Comparison of ENCODE assay signal across 2 cellular contexts in the genomic region with DNA sequence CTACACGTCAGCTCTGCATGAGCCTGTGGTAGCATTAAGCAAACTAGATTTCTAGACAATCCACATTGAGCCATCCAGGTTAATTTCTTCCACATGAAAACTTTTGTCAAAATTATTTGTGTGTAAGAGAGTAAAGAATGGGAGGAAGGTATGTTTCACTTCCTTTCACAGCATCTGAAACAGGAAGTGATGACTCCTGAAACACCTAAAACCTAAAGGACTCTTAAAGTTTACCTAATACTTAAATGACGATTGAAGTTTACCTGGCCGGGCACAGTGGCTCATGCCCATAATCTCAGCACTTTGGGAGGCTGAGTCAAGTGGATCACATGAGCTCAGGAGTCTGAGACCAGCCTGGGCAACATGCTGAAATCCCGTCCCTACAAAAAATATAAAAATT.
TF ChIP-seq lines count a peak whose summit lies in the region.

No MANE protein-coding gene starts in this region.

TF ChIP-seq in GM23338, 12 proteins besides CTCF, POLR2A, EP300 and RAD21 (continued from another document):
- TF ChIP-seq, protein P1, sequence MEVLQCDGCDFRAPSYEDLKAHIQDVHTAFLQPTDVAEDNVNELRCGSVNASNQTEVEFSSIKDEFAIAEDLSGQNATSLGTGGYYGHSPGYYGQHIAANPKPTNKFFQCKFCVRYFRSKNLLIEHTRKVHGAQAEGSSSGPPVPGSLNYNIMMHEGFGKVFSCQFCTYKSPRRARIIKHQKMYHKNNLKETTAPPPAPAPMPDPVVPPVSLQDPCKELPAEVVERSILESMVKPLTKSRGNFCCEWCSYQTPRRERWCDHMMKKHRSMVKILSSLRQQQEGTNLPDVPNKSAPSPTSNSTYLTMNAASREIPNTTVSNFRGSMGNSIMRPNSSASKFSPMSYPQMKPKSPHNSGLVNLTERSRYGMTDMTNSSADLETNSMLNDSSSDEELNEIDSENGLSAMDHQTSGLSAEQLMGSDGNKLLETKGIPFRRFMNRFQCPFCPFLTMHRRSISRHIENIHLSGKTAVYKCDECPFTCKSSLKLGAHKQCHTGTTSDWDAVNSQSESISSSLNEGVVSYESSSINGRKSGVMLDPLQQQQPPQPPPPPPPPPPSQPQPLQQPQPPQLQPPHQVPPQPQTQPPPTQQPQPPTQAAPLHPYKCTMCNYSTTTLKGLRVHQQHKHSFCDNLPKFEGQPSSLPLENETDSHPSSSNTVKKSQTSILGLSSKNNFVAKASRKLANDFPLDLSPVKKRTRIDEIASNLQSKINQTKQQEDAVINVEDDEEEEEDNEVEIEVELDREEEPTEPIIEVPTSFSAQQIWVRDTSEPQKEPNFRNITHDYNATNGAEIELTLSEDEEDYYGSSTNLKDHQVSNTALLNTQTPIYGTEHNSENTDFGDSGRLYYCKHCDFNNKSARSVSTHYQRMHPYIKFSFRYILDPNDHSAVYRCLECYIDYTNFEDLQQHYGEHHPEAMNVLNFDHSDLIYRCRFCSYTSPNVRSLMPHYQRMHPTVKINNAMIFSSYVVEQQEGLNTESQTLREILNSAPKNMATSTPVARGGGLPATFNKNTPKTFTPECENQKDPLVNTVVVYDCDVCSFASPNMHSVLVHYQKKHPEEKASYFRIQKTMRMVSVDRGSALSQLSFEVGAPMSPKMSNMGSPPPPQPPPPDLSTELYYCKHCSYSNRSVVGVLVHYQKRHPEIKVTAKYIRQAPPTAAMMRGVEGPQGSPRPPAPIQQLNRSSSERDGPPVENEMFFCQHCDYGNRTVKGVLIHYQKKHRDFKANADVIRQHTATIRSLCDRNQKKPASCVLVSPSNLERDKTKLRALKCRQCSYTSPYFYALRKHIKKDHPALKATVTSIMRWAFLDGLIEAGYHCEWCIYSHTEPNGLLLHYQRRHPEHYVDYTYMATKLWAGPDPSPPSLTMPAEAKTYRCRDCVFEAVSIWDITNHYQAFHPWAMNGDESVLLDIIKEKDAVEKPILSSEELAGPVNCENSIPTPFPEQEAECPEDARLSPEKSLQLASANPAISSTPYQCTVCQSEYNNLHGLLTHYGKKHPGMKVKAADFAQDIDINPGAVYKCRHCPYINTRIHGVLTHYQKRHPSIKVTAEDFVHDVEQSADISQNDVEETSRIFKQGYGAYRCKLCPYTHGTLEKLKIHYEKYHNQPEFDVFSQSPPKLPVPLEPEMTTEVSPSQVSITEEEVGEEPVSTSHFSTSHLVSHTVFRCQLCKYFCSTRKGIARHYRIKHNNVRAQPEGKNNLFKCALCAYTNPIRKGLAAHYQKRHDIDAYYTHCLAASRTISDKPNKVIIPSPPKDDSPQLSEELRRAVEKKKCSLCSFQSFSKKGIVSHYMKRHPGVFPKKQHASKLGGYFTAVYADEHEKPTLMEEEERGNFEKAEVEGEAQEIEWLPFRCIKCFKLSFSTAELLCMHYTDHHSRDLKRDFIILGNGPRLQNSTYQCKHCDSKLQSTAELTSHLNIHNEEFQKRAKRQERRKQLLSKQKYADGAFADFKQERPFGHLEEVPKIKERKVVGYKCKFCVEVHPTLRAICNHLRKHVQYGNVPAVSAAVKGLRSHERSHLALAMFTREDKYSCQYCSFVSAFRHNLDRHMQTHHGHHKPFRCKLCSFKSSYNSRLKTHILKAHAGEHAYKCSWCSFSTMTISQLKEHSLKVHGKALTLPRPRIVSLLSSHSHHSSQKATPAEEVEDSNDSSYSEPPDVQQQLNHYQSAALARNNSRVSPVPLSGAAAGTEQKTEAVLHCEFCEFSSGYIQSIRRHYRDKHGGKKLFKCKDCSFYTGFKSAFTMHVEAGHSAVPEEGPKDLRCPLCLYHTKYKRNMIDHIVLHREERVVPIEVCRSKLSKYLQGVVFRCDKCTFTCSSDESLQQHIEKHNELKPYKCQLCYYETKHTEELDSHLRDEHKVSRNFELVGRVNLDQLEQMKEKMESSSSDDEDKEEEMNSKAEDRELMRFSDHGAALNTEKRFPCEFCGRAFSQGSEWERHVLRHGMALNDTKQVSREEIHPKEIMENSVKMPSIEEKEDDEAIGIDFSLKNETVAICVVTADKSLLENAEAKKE (CRISPR knock-in tag; IDR thresholded peaks at IDR 0.05): no peak
- TF ChIP-seq, protein P2, sequence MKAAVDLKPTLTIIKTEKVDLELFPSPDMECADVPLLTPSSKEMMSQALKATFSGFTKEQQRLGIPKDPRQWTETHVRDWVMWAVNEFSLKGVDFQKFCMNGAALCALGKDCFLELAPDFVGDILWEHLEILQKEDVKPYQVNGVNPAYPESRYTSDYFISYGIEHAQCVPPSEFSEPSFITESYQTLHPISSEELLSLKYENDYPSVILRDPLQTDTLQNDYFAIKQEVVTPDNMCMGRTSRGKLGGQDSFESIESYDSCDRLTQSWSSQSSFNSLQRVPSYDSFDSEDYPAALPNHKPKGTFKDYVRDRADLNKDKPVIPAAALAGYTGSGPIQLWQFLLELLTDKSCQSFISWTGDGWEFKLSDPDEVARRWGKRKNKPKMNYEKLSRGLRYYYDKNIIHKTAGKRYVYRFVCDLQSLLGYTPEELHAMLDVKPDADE (IDR thresholded peaks at IDR 0.05): no peak
- TF ChIP-seq EZH2 (IDR thresholded peaks at IDR 0.05; ENCODE audit: low read depth, unreplicated experiment) (no peak), EZH2phosphoT487 (IDR thresholded peaks at IDR 0.05; ENCODE audit: unreplicated experiment) (no peak), NANOG (IDR thresholded peaks at IDR 0.05; ENCODE audit: borderline replicate concordance) (no peak), POLR2AphosphoS5 (IDR thresholded peaks at IDR 0.05; ENCODE audit: low read depth) (no peak), ZNF114 (CRISPR knock-in tag; IDR thresholded peaks at IDR 0.05) (no peak)
- TF ChIP-seq, protein P3, sequence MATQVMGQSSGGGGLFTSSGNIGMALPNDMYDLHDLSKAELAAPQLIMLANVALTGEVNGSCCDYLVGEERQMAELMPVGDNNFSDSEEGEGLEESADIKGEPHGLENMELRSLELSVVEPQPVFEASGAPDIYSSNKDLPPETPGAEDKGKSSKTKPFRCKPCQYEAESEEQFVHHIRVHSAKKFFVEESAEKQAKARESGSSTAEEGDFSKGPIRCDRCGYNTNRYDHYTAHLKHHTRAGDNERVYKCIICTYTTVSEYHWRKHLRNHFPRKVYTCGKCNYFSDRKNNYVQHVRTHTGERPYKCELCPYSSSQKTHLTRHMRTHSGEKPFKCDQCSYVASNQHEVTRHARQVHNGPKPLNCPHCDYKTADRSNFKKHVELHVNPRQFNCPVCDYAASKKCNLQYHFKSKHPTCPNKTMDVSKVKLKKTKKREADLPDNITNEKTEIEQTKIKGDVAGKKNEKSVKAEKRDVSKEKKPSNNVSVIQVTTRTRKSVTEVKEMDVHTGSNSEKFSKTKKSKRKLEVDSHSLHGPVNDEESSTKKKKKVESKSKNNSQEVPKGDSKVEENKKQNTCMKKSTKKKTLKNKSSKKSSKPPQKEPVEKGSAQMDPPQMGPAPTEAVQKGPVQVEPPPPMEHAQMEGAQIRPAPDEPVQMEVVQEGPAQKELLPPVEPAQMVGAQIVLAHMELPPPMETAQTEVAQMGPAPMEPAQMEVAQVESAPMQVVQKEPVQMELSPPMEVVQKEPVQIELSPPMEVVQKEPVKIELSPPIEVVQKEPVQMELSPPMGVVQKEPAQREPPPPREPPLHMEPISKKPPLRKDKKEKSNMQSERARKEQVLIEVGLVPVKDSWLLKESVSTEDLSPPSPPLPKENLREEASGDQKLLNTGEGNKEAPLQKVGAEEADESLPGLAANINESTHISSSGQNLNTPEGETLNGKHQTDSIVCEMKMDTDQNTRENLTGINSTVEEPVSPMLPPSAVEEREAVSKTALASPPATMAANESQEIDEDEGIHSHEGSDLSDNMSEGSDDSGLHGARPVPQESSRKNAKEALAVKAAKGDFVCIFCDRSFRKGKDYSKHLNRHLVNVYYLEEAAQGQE (IDR thresholded peaks at IDR 0.05; ENCODE audit: unreplicated experiment): no peak

TF ChIP-seq in SK-N-SH treated with all-trans-retinoic acid at 6 μM for 48 hours, 23 proteins besides CTCF, POLR2A, EP300 and RAD21 (continued from another document):
- TF ChIP-seq, protein P4, sequence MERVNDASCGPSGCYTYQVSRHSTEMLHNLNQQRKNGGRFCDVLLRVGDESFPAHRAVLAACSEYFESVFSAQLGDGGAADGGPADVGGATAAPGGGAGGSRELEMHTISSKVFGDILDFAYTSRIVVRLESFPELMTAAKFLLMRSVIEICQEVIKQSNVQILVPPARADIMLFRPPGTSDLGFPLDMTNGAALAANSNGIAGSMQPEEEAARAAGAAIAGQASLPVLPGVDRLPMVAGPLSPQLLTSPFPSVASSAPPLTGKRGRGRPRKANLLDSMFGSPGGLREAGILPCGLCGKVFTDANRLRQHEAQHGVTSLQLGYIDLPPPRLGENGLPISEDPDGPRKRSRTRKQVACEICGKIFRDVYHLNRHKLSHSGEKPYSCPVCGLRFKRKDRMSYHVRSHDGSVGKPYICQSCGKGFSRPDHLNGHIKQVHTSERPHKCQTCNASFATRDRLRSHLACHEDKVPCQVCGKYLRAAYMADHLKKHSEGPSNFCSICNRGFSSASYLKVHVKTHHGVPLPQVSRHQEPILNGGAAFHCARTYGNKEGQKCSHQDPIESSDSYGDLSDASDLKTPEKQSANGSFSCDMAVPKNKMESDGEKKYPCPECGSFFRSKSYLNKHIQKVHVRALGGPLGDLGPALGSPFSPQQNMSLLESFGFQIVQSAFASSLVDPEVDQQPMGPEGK (CRISPR knock-in tag; IDR thresholded peaks at IDR 0.05; ENCODE audit: borderline replicate concordance): no peak
- TF ChIP-seq, protein P5, sequence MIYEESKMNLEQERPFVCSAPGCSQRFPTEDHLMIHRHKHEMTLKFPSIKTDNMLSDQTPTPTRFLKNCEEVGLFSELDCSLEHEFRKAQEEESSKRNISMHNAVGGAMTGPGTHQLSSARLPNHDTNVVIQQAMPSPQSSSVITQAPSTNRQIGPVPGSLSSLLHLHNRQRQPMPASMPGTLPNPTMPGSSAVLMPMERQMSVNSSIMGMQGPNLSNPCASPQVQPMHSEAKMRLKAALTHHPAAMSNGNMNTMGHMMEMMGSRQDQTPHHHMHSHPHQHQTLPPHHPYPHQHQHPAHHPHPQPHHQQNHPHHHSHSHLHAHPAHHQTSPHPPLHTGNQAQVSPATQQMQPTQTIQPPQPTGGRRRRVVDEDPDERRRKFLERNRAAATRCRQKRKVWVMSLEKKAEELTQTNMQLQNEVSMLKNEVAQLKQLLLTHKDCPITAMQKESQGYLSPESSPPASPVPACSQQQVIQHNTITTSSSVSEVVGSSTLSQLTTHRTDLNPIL (CRISPR knock-in tag; IDR thresholded peaks at IDR 0.05; ENCODE audit: low read depth): no peak
- TF ChIP-seq BACH2 (CRISPR knock-in tag; IDR thresholded peaks at IDR 0.05; ENCODE audit: borderline replicate concordance): no peak
- TF ChIP-seq TOX (CRISPR knock-in tag; IDR thresholded peaks at IDR 0.05; ENCODE audit: borderline replicate concordance): no peak
